Comparison of ENCODE assay signal across 21 cellular contexts in genomic region chr5:80973027-80973426, GRCh38. TPM values are rescaled to one million over a fixed set of nuclear protein-coding genes. Genes with fewer than 3 reads are reported as not detected.
DNase-seq lines count a peak whose midpoint lies in the region; ATAC-seq, FAIRE-seq and TF ChIP-seq lines count a peak whose summit lies in the region.
"Had no signal": no experiment of that assay in that cellular context is flagged by ENCODE, and none has a peak within 500 bp of the region (broad histone marks: within the 10 kb centered on the region; RNA-seq: fewer than 3 reads in every experiment).

No MANE protein-coding gene starts in this region.

- intact Hi-C loops in IMR-90 (cut with micrococcal nuclease), result no loop called here

- peak overlapping the region; percentile 54 for H3K4me3 Mint-ChIP-seq in activated naive CD8-positive, alpha-beta T cell
- no peak overlapping the region for H3K4me3 Mint-ChIP-seq in activated naive CD8-positive, alpha-beta T cell treated with anti-CD3 and anti-CD28 coated beads, Interleukin-2, amount 50 U/mL, for 24 hours
- H3K4me3 Mint-ChIP-seq: B cell had no signal

- no peak overlapping the region for H3K23ac ChIP-seq in IMR-90 (ENCODE audit: low read depth, low read length)

- H2BK120ac ChIP-seq in IMR-90 (ENCODE audit: low read depth, low read length), result no peak overlapping the region

- H3K27me3 ChIP-seq in IMR-90 (ENCODE audit: control insufficient read depth, insufficient read depth, low read length), result no peaks in the 10 kb centered on the region
- H3K27me3 ChIP-seq in bronchial epithelial cell (ENCODE audit: control insufficient read depth, insufficient read depth, low read length), result no peaks in the 10 kb centered on the region
- H3K27me3 ChIP-seq in WERI-Rb-1 (ENCODE audit: insufficient read depth, low read depth, severe bottlenecking), result no peaks in the 10 kb centered on the region

- POLR2A ChIA-PET in IMR-90 (lab: Charles Lee; ENCODE audit: unreplicated experiment), result no interaction called here

- H2BK20ac ChIP-seq in IMR-90 (ENCODE audit: low read depth, low read length), result no peak overlapping the region

- no peak overlapping the region for H2AK9ac ChIP-seq in IMR-90 (replicated peaks; ENCODE audit: low read depth, low read length, poor library complexity)

- ATAC-seq in activated naive CD8-positive, alpha-beta T cell treated with anti-CD3 and anti-CD28 coated beads, Interleukin-2, amount 50 U/mL, for 24 hours, result no peak
- ATAC-seq in IMR-90 (ENCODE audit: low read depth) (no peak), GM19452 (IDR thresholded peaks at IDR 0.05; ENCODE audit: unreplicated experiment) (no peak)
- ATAC-seq: GM12878, PC-3 had no signal

- dilution Hi-C loops in IMR-90 (cut with HindIII; ENCODE audit: low sequenced_read_pairs, unreplicated experiment), result no loop called here

- H3K9me3 ChIP-seq in IMR-90 (ENCODE audit: control insufficient read depth, insufficient read depth, low read length), result no peaks in the 10 kb centered on the region
- no peaks in the 10 kb centered on the region for H3K9me3 ChIP-seq in WERI-Rb-1 (ENCODE audit: severe bottlenecking)

- no TSS peak for BruUV-seq in IMR-90 (replicated peaks; lab: Mats Ljungman, UMichigan)

- no peak overlapping the region for H3K9ac ChIP-seq in IMR-90 (ENCODE audit: low read depth, low read length)

- H3K36me3 Mint-ChIP-seq in activated naive CD8-positive, alpha-beta T cell, result peaks cover 8% of the 10 kb centered on the region
- peaks cover 11% of the 10 kb centered on the region for H3K36me3 Mint-ChIP-seq in activated naive CD8-positive, alpha-beta T cell treated with anti-CD3 and anti-CD28 coated beads, Interleukin-2, amount 50 U/mL, for 24 hours (ENCODE audit: low read depth)

- FAIRE-seq in bronchial epithelial cell (lab: Jason Lieb, UNC), result peak; percentile 89
- FAIRE-seq: GM12878, GM18507 had no signal

- H4K91ac ChIP-seq in IMR-90 (ENCODE audit: insufficient read depth, low read depth, low read length), result no peak overlapping the region

- CTCF ChIA-PET in IMR-90 (lab: Yijun Ruan, JAX), result no interaction called here

- no peak overlapping the region for H3K56ac ChIP-seq in IMR-90 (ENCODE audit: extremely low read depth, insufficient read depth, low read length)

- TF ChIP-seq RAD21 in IMR-90 (IDR thresholded peaks at IDR 0.05; ENCODE audit: low read length), result no peak

- H3K27ac ChIP-seq in IMR-90 (ENCODE audit: insufficient read depth, low read length) (no peak overlapping the region), WERI-Rb-1 (no peak overlapping the region)
- H3K27ac ChIP-seq: RWPE1 had no signal

- peak overlapping the region; percentile 70 for H3K27ac Mint-ChIP-seq in activated naive CD8-positive, alpha-beta T cell
- no peak overlapping the region for H3K27ac Mint-ChIP-seq in activated naive CD8-positive, alpha-beta T cell treated with anti-CD3 and anti-CD28 coated beads, Interleukin-2, amount 50 U/mL, for 24 hours
- H3K27ac Mint-ChIP-seq: B cell had no signal

- H4K20me1 ChIP-seq in IMR-90 (ENCODE audit: insufficient read depth, low read length), result no peaks in the 10 kb centered on the region

- H3K36me3 ChIP-seq in IMR-90 (ENCODE audit: control insufficient read depth, insufficient read depth, low read length) (no peaks in the 10 kb centered on the region), bronchial epithelial cell (ENCODE audit: control insufficient read depth, insufficient read depth, low read length) (no peaks in the 10 kb centered on the region), WERI-Rb-1 (peaks cover 6% of the 10 kb centered on the region)

- no peak overlapping the region for H4K5ac ChIP-seq in IMR-90 (ENCODE audit: low read depth, low read length)

- no peak for TF ChIP-seq POLR2A in IMR-90 (IDR thresholded peaks at IDR 0.05; ENCODE audit: low read depth, low read length)

- H2AFZ ChIP-seq in IMR-90 (replicated peaks; ENCODE audit: low read length, poor library complexity), result no peak overlapping the region

- no peak overlapping the region for H3K4me2 ChIP-seq in IMR-90 (ENCODE audit: low read depth, low read length)

- no peaks in the 10 kb centered on the region for H3K9me3 Mint-ChIP-seq in activated naive CD8-positive, alpha-beta T cell (ENCODE audit: low read depth)
- H3K9me3 Mint-ChIP-seq in activated naive CD8-positive, alpha-beta T cell treated with anti-CD3 and anti-CD28 coated beads, Interleukin-2, amount 50 U/mL, for 24 hours, result no peaks in the 10 kb centered on the region

- no peak overlapping the region; a peak in 1 of 4 replicates for H4K8ac ChIP-seq in IMR-90 (ENCODE audit: low read depth in 2 of 2, low read length in 2 of 2)

- no peaks in the 10 kb centered on the region for H3K27me3 Mint-ChIP-seq in activated naive CD8-positive, alpha-beta T cell
- no peaks in the 10 kb centered on the region for H3K27me3 Mint-ChIP-seq in activated naive CD8-positive, alpha-beta T cell treated with anti-CD3 and anti-CD28 coated beads, Interleukin-2, amount 50 U/mL, for 24 hours
- H3K27me3 Mint-ChIP-seq: B cell had no signal

- peaks cover 28 to 68% of the 10 kb centered on the region in 2 experiments for H3K79me1 ChIP-seq in IMR-90 (ENCODE audit: low read depth in 1 of 2, low read length in 2 of 2)

- in situ Hi-C loops in IMR-90 (cut with MboI; ENCODE audit: low sequenced_read_pairs), result no loop called here

- 0 out of 3 replicates have a peak overlapping the region, but pooled peaks have one; percentile 6 for H2BK15ac ChIP-seq in IMR-90 (ENCODE audit: low read depth, low read length)

- DNase-seq in activated naive CD8-positive, alpha-beta T cell treated with anti-CD3 and anti-CD28 coated beads, Interleukin-2, amount 50 U/mL, for 24 hours, result no peak
- no peak for DNase-seq in IMR-90
- DNase-seq in bronchial epithelial cell (ENCODE audit: low read depth), result no peak
- no peak for DNase-seq in NCI-H226
- no peak for DNase-seq in WERI-Rb-1
- DNase-seq: GDM1, HCEC 1CT, KBM-7, MV-4-11, NCI-H1417, NCI-H2029, NCI-H2171 treated with DMSO at 0.1 percent for 48 hours, NCI-H510A, NCI-H774, PC-3 had no signal

- peaks cover 24% of the 10 kb centered on the region for H3K9me1 ChIP-seq in IMR-90 (ENCODE audit: insufficient read depth, low read length)

- WGBS in IMR-90 (ENCODE audit: extremely low coverage in 2 of 2, insufficient read length in 1 of 2), 2 experiments, result no CpG with 5 or more reads among the region's 4 CpGs

- H3K14ac ChIP-seq in IMR-90 (replicated peaks; ENCODE audit: low read depth, low read length), result no peak overlapping the region

- TF ChIP-seq CTCF in IMR-90 (conservative IDR thresholded peaks at IDR 0.05; ENCODE audit: low read depth, low read length), result no peak
- no peak for TF ChIP-seq CTCF in bronchial epithelial cell (IDR thresholded peaks at IDR 0.05; ENCODE audit: insufficient read depth, low read length, severe bottlenecking)
- TF ChIP-seq CTCF in WERI-Rb-1 (IDR thresholded peaks at IDR 0.05; ENCODE audit: low read depth, low read length), result no peak

- peaks cover 15% of the 10 kb centered on the region for H3K4me1 ChIP-seq in IMR-90 (ENCODE audit: control insufficient read depth, insufficient read depth, low read length)

- peak overlapping the region; percentile 40; the same call in 1 of the 2 replicates for H3K4ac ChIP-seq in IMR-90 (ENCODE audit: low read depth, low read length)

- no peak overlapping the region for H2BK5ac ChIP-seq in IMR-90 (ENCODE audit: low read depth, low read length, poor library complexity, severe bottlenecking)

- H2AK5ac ChIP-seq in IMR-90 (ENCODE audit: low read depth, low read length), result no peak overlapping the region

- peaks cover 73% of the 10 kb centered on the region for H3K4me1 Mint-ChIP-seq in activated naive CD8-positive, alpha-beta T cell (ENCODE audit: low read depth)
- peaks cover 54% of the 10 kb centered on the region for H3K4me1 Mint-ChIP-seq in activated naive CD8-positive, alpha-beta T cell treated with anti-CD3 and anti-CD28 coated beads, Interleukin-2, amount 50 U/mL, for 24 hours
- H3K4me1 Mint-ChIP-seq: B cell had no signal

- H3K4me3 ChIP-seq in IMR-90 (ENCODE audit: insufficient read depth, low read depth, low read length) (no peak overlapping the region), bronchial epithelial cell (ENCODE audit: low read depth, low read length) (no peak overlapping the region), WERI-Rb-1 (ENCODE audit: low read depth, low read length) (no peak overlapping the region)
- H3K4me3 ChIP-seq: GM12878 had no signal

- H3K18ac ChIP-seq in IMR-90 (ENCODE audit: low read depth, low read length), result no peak overlapping the region

TF ChIP-seq in IMR-90, 13 proteins besides CTCF, POLR2A, EP300 and RAD21:
- TF ChIP-seq BHLHE40 (IDR thresholded peaks at IDR 0.05; ENCODE audit: low read depth, low read length), result no peak
- no peak for TF ChIP-seq FOS (IDR thresholded peaks at IDR 0.05; ENCODE audit: low read depth, low read length)
- TF ChIP-seq CEBPB (IDR thresholded peaks at IDR 0.05; ENCODE audit: low read depth, low read length), result no peak
- TF ChIP-seq RFX5 (IDR thresholded peaks at IDR 0.05; ENCODE audit: low read depth, low read length), result no peak
- TF ChIP-seq, protein P1, sequence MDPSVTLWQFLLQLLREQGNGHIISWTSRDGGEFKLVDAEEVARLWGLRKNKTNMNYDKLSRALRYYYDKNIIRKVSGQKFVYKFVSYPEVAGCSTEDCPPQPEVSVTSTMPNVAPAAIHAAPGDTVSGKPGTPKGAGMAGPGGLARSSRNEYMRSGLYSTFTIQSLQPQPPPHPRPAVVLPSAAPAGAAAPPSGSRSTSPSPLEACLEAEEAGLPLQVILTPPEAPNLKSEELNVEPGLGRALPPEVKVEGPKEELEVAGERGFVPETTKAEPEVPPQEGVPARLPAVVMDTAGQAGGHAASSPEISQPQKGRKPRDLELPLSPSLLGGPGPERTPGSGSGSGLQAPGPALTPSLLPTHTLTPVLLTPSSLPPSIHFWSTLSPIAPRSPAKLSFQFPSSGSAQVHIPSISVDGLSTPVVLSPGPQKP (IDR thresholded peaks at IDR 0.05; ENCODE audit: borderline replicate concordance, low read depth, low read length), result no peak
- no peak for TF ChIP-seq MAFK (IDR thresholded peaks at IDR 0.05; ENCODE audit: low read depth, low read length)

RNA-seq across cellular contexts. Expression of gene RASGRF2, which starts 12.9 kb away (rescaled TPM):
- total RNA-seq in IMR-90 (2012; rRNA removed) (5.0 and 5.3 TPM in 2 replicates), bronchial epithelial cell (0.26 and 0.53 TPM in 2 replicates)
- polyA plus RNA-seq in IMR-90 (2012; rRNA removed), result 2.9 and 3.0 TPM in 2 replicates
- polyA plus RNA-seq in IMR-90 (2012; cell fraction: cytosol; rRNA removed), result 1.1 and 1.3 TPM in 2 replicates
- 2.3 and 7.5 TPM in 2 replicates for polyA plus RNA-seq in IMR-90 (2012; cell fraction: nucleus; rRNA removed; ENCODE audit: low replicate concordance)
